23 cellular contexts compared by ENCODE assay signal in the genomic region with DNA sequence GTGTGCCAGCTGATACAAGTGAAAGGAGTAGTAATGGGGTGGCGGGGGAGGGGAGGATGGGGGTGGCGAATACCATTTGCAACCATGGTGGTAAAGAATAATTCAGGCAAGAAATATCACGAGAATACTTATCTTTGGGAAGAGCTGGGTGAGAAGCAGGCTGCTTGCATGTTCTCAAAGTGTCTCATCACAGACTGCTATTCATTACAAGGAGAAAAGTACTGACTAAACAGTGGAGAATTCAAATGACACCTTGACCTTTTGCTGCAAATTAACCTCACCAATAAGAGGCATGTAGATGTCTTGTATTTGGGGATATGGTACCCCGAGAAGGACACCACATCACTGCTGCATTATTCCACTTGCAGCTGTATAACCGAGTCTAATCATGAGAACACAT.
"Had no signal": no experiment of that assay in that cellular context is flagged by ENCODE, and none has a peak within 500 bp of the region (broad histone marks: within the 10 kb centered on the region; RNA-seq: fewer than 3 reads in every experiment).

No MANE protein-coding gene starts in this region.

- DNase-seq: activated B cell treated with CpG ODN at 0.5 μM for 24 hours; activated CD4-positive, alpha-beta memory T cell treated with anti-CD3 and anti-CD28 coated beads for 36 hours; activated CD4-positive, alpha-beta T cell treated with anti-CD3 and anti-CD28 coated beads for 1 hour; activated CD4-positive, alpha-beta T cell treated with anti-CD3 and anti-CD28 coated beads, Interleukin-2, amount 10 ng/mL, durations not matched to agents 24 days and 14 days; activated CD8-positive, alpha-beta memory T cell treated with anti-CD3 and anti-CD28 coated beads for 24 hours; activated effector memory CD4-positive, alpha-beta T cell treated with anti-CD3 and anti-CD28 coated beads, Interleukin-2, amount 50 U/mL, for 16 hours; activated naive CD4-positive, alpha-beta T cell treated with Interleukin-2 at 50 U/mL for 16 hours; activated naive CD8-positive, alpha-beta T cell treated with anti-CD3 and anti-CD28 coated beads, Interleukin-2, amount 50 U/mL, for 24 hours; activated T-cell treated with anti-CD3 and anti-CD28 coated beads, Interleukin-2, amount 50 U/mL, for 4 hours; amygdala; NCI-H1048; NCI-H146; NCI-H187 treated with DMSO at 0.1 percent for 48 hours; NCI-H2081 treated with DMSO at 0.1 percent for 48 hours; NCI-H2171; NCI-H2227 treated with DMSO at 0.1 percent for 48 hours; NCI-H510A; NCI-H526 treated with DMSO at 0.1 percent for 48 hours; NCI-H82; SIG-M5; T-helper 17 cell; T-helper 9 cell had no signal

- H3K4me1 Mint-ChIP-seq: activated B cell treated with CpG ODN at 0.5 μM for 24 hours; activated CD4-positive, alpha-beta T cell treated with anti-CD3 and anti-CD28 coated beads, Interleukin-2, amount 10 ng/mL, durations not matched to agents 24 days and 14 days; activated naive CD8-positive, alpha-beta T cell treated with anti-CD3 and anti-CD28 coated beads, Interleukin-2, amount 50 U/mL, for 24 hours; T-helper 17 cell had no signal

- H3K36me3 Mint-ChIP-seq: activated CD4-positive, alpha-beta memory T cell treated with anti-CD3 and anti-CD28 coated beads for 36 hours; activated naive CD4-positive, alpha-beta T cell treated with anti-CD3 and anti-CD28 coated beads, Interleukin-2, amount 50 U/mL, for 72 hours had no signal

- H3K27me3 Mint-ChIP-seq: activated B cell treated with CpG ODN at 0.5 μM for 24 hours; activated CD4-positive, alpha-beta memory T cell treated with anti-CD3 and anti-CD28 coated beads for 36 hours; activated CD4-positive, alpha-beta T cell treated with anti-CD3 and anti-CD28 coated beads, Interleukin-2, amount 10 ng/mL, durations not matched to agents 24 days and 14 days; activated naive CD8-positive, alpha-beta T cell treated with anti-CD3 and anti-CD28 coated beads, Interleukin-2, amount 50 U/mL, for 24 hours; T-helper 17 cell had no signal

- H3K27ac Mint-ChIP-seq: activated B cell treated with CpG ODN at 0.5 μM for 24 hours; activated CD4-positive, alpha-beta memory T cell treated with anti-CD3 and anti-CD28 coated beads for 36 hours; activated CD4-positive, alpha-beta T cell treated with anti-CD3 and anti-CD28 coated beads, Interleukin-2, amount 10 ng/mL, durations not matched to agents 24 days and 14 days; activated naive CD4-positive, alpha-beta T cell treated with anti-CD3 and anti-CD28 coated beads, Interleukin-2, amount 50 U/mL, for 72 hours; activated naive CD8-positive, alpha-beta T cell treated with anti-CD3 and anti-CD28 coated beads, Interleukin-2, amount 50 U/mL, for 24 hours; T-helper 17 cell had no signal

- ATAC-seq: activated naive CD4-positive, alpha-beta T cell treated with anti-CD3 and anti-CD28 coated beads, Interleukin-2, amount 50 U/mL, for 72 hours; activated naive CD8-positive, alpha-beta T cell treated with anti-CD3 and anti-CD28 coated beads, Interleukin-2, amount 50 U/mL, for 24 hours; activated T-cell treated with anti-CD3 and anti-CD28 coated beads, Interleukin-2, amount 50 U/mL, for 4 hours; T-helper 17 cell had no signal

- H3K9me3 Mint-ChIP-seq: activated CD4-positive, alpha-beta memory T cell treated with anti-CD3 and anti-CD28 coated beads for 36 hours; activated CD4-positive, alpha-beta T cell treated with anti-CD3 and anti-CD28 coated beads, Interleukin-2, amount 10 ng/mL, durations not matched to agents 24 days and 14 days; activated T-cell treated with anti-CD3 and anti-CD28 coated beads, Interleukin-2, amount 50 U/mL, for 4 hours had no signal

- H3K4me3 Mint-ChIP-seq: activated B cell treated with CpG ODN at 0.5 μM for 24 hours; activated CD4-positive, alpha-beta memory T cell treated with anti-CD3 and anti-CD28 coated beads for 36 hours; activated CD4-positive, alpha-beta T cell treated with anti-CD3 and anti-CD28 coated beads, Interleukin-2, amount 10 ng/mL, durations not matched to agents 24 days and 14 days; activated naive CD8-positive, alpha-beta T cell treated with anti-CD3 and anti-CD28 coated beads, Interleukin-2, amount 50 U/mL, for 24 hours; activated T-cell treated with anti-CD3 and anti-CD28 coated beads, Interleukin-2, amount 50 U/mL, for 4 hours; T-helper 17 cell had no signal
